ENCODE assay signal across 17 cellular contexts in genomic region chr2:45259144-45259543, GRCh38.
A peak's percentile ranks its signal among the peaks of the same experiment; 100 is the strongest.
DNase-seq lines count a peak whose midpoint lies in the region; ATAC-seq and TF ChIP-seq lines count a peak whose summit lies in the region.
"Had no signal": no experiment of that assay in that cellular context is flagged by ENCODE, and none has a peak within 500 bp of the region (broad histone marks: within the 10 kb centered on the region; RNA-seq: fewer than 3 reads in every experiment).

No MANE protein-coding gene starts in this region.

- H3K27me3 Mint-ChIP-seq in neural crest cell (ENCODE audit: low read depth), result no peaks in the 10 kb centered on the region
- H3K27me3 Mint-ChIP-seq in activated CD4-positive, alpha-beta T cell treated with anti-CD3 and anti-CD28 coated beads, Interleukin-2, amount 10 ng/mL, durations not matched to agents 7 days and 5 days, result peaks cover 22% of the 10 kb centered on the region

- no peak overlapping the region for H3K4me3 Mint-ChIP-seq in neural crest cell
- no peak overlapping the region for H3K4me3 Mint-ChIP-seq in activated CD4-positive, alpha-beta T cell treated with anti-CD3 and anti-CD28 coated beads, Interleukin-2, amount 10 ng/mL, durations not matched to agents 7 days and 5 days
- H3K4me3 Mint-ChIP-seq: activated CD8-positive, alpha-beta T cell treated with anti-CD3 and anti-CD28 coated beads, Interleukin-2, amount 10 ng/mL, durations not matched to agents 7 days and 5 days; activated naive CD8-positive, alpha-beta T cell treated with anti-CD3 and anti-CD28 coated beads, Interleukin-2, amount 10 ng/mL, durations not matched to agents 7 days and 5 days; T-helper 2 cell treated with Interferon-gamma antibody and Interleukin-4, amounts not matched to agents 5 μg/mL and 100 μg/mL, for 36 hours had no signal

- DNase-seq in DMS153 treated with DMSO at 0.1 percent for 48 hours (lab: John Stamatoyannopoulos, UW; ENCODE audit: unreplicated experiment), result peak; percentile 86
- peak; percentile 80 to 83 for DNase-seq in NCI-H187 (lab: John Stamatoyannopoulos, UW)
- DNase-seq in neural crest cell (ENCODE audit: low read depth, low spot score), result no peak
- DNase-seq in posterior vena cava (ENCODE audit: low spot score), result no peak
- no peak for DNase-seq in activated CD4-positive, alpha-beta T cell treated with anti-CD3 and anti-CD28 coated beads, Interleukin-2, amount 10 ng/mL, durations not matched to agents 7 days and 5 days
- DNase-seq in activated naive CD4-positive, alpha-beta T cell treated with Interleukin-2 at 50 U/mL for 16 hours, result no peak
- DNase-seq: activated CD8-positive, alpha-beta T cell treated with anti-CD3 and anti-CD28 coated beads, Interleukin-2, amount 10 ng/mL, durations not matched to agents 7 days and 5 days; activated naive CD8-positive, alpha-beta T cell treated with anti-CD3 and anti-CD28 coated beads, Interleukin-2, amount 10 ng/mL, durations not matched to agents 7 days and 5 days; BE2C; dermis blood vessel endothelial cell; foreskin keratinocyte had no signal

- POLR2A ChIA-PET in activated CD4-positive, alpha-beta T cell treated with anti-CD3 and anti-CD28 coated beads, Interleukin-2, amount 10 ng/mL, durations not matched to agents 7 days and 5 days (lab: Charles Lee), result no interaction called here

- H3K36me3 Mint-ChIP-seq in neural crest cell (ENCODE audit: low read depth), result no peaks in the 10 kb centered on the region
- H3K36me3 Mint-ChIP-seq in activated CD4-positive, alpha-beta T cell treated with anti-CD3 and anti-CD28 coated beads, Interleukin-2, amount 10 ng/mL, durations not matched to agents 7 days and 5 days (ENCODE audit: low read depth), result no peaks in the 10 kb centered on the region
- H3K36me3 Mint-ChIP-seq: activated naive CD8-positive, alpha-beta T cell treated with anti-CD3 and anti-CD28 coated beads, Interleukin-2, amount 10 ng/mL, durations not matched to agents 7 days and 5 days had no signal

- peak overlapping the region; percentile 1 for H3K27ac Mint-ChIP-seq in neural crest cell (ENCODE audit: unreplicated experiment)
- H3K27ac Mint-ChIP-seq in activated CD4-positive, alpha-beta T cell treated with anti-CD3 and anti-CD28 coated beads, Interleukin-2, amount 10 ng/mL, durations not matched to agents 7 days and 5 days, result no peak overlapping the region
- H3K27ac Mint-ChIP-seq: activated CD8-positive, alpha-beta T cell treated with anti-CD3 and anti-CD28 coated beads, Interleukin-2, amount 10 ng/mL, durations not matched to agents 7 days and 5 days; activated naive CD8-positive, alpha-beta T cell treated with anti-CD3 and anti-CD28 coated beads, Interleukin-2, amount 10 ng/mL, durations not matched to agents 7 days and 5 days; T-helper 2 cell treated with Interferon-gamma antibody and Interleukin-4, amounts not matched to agents 5 μg/mL and 100 μg/mL, for 36 hours had no signal

- no peaks in the 10 kb centered on the region for H3K9me3 Mint-ChIP-seq in neural crest cell
- no peaks in the 10 kb centered on the region for H3K9me3 Mint-ChIP-seq in activated CD4-positive, alpha-beta T cell treated with anti-CD3 and anti-CD28 coated beads, Interleukin-2, amount 10 ng/mL, durations not matched to agents 7 days and 5 days
- H3K9me3 Mint-ChIP-seq: activated naive CD8-positive, alpha-beta T cell treated with anti-CD3 and anti-CD28 coated beads, Interleukin-2, amount 10 ng/mL, durations not matched to agents 7 days and 5 days; T-helper 2 cell treated with Interferon-gamma antibody and Interleukin-4, amounts not matched to agents 5 μg/mL and 100 μg/mL, for 36 hours had no signal

- peak overlapping the region; percentile 85 for H3K27ac ChIP-seq in VCaP
- H3K27ac ChIP-seq: foreskin keratinocyte, HL-60, neutrophil had no signal

- no peak for ATAC-seq in GM21381 (IDR thresholded peaks at IDR 0.05; ENCODE audit: unreplicated experiment)
- ATAC-seq: activated CD8-positive, alpha-beta T cell treated with anti-CD3 and anti-CD28 coated beads, Interleukin-2, amount 10 ng/mL, durations not matched to agents 7 days and 5 days; foreskin keratinocyte; Panc1 had no signal

- CTCF ChIA-PET in activated CD4-positive, alpha-beta T cell treated with anti-CD3 and anti-CD28 coated beads, Interleukin-2, amount 10 ng/mL, durations not matched to agents 7 days and 5 days (lab: Charles Lee), result no interaction called here

- intact Hi-C loops in posterior vena cava (cut with DNase I), result no loop called here

- H3K4me1 Mint-ChIP-seq in neural crest cell, result peaks cover 67% of the 10 kb centered on the region
- peaks cover 3% of the 10 kb centered on the region for H3K4me1 Mint-ChIP-seq in activated CD4-positive, alpha-beta T cell treated with anti-CD3 and anti-CD28 coated beads, Interleukin-2, amount 10 ng/mL, durations not matched to agents 7 days and 5 days

- TF ChIP-seq CTCF in VCaP (conservative IDR thresholded peaks at IDR 0.05) (no peak), neural crest cell (conservative IDR thresholded peaks at IDR 0.05) (no peak)

Comparison
In these comparisons a context has a peak if more than half of its experiments do, and no peak if none do; other contexts are left out.
1. DNase-seq: peak in DMS153 treated with DMSO at 0.1 percent for 48 hours (single experiment) and NCI-H187 (2 of 2); none in neural crest cell (single experiment), posterior vena cava (single experiment), activated CD4-positive, alpha-beta T cell treated with anti-CD3 and anti-CD28 coated beads, Interleukin-2, amount 10 ng/mL, durations not matched to agents 7 days and 5 days (single experiment) and activated naive CD4-positive, alpha-beta T cell treated with Interleukin-2 at 50 U/mL for 16 hours (single experiment).